In the genomic region with DNA sequence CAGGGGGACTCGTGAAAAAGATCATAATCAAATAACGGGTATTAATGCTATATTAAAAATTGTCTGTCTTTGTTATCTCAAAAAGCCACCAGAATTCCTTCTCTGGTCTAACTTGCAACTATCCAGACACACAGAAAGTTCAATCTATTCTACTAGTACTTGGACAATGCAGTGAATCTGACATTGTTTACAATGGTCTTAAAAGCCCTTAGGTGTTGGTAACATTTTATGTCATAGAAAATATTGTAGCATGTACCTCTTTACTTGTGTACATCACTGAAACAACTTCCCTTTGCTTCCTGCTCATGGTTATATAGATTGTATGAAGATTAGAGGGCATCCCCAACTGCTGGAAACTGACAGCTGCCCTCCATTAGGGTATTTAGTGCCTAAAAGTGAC, we compare ENCODE assay signal across 12 cellular contexts.
DNase-seq lines count a peak whose midpoint lies in the region; ATAC-seq and FAIRE-seq lines count a peak whose summit lies in the region.
"Had no signal": no experiment of that assay in that cellular context is flagged by ENCODE, and none has a peak within 500 bp of the region (broad histone marks: within the 10 kb centered on the region; RNA-seq: fewer than 3 reads in every experiment).

No MANE protein-coding gene starts in this region.

- DNase-seq in activated naive CD4-positive, alpha-beta T cell treated with anti-CD3 and anti-CD28 coated beads, Interleukin-2, amount 10 ng/mL, durations not matched to agents 7 days and 5 days, result no peak
- DNase-seq in activated naive CD4-positive, alpha-beta T cell treated with Interleukin-2 at 50 U/mL for 16 hours, result no peak
- DNase-seq in activated T-helper 2 cell treated with anti-CD3 and anti-CD28 coated beads, Interferon-gamma antibody, Interleukin-2, Interleukin-4, amounts not matched to agents 10 μg/mL and 5 μg/mL and 100 μg/mL, durations not matched to agents 14 hours and 24 hours and 36 hours (ENCODE audit: low spot score), result no peak
- DNase-seq in stimulated activated naive CD8-positive, alpha-beta T cell treated with anti-CD3 and anti-CD28 coated beads, Interleukin-15, amount 100 ng/mL, for 72 hours, result no peak
- DNase-seq in frontal cortex (ENCODE audit: low spot score in 2 of 2) (no peak), NCI-H774 (lab: John Stamatoyannopoulos, UW) (no peak), GM19240 (ENCODE audit: insufficient read length, low spot score) (no peak)
- DNase-seq: DMS79 treated with DMSO at 0.1 percent for 48 hours, left lung, psoas muscle had no signal

- peak overlapping the region; percentile 64 for H3K4me3 Mint-ChIP-seq in activated naive CD4-positive, alpha-beta T cell treated with anti-CD3 and anti-CD28 coated beads, Interleukin-2, amount 10 ng/mL, durations not matched to agents 7 days and 5 days
- H3K4me3 Mint-ChIP-seq in activated T-helper 2 cell treated with anti-CD3 and anti-CD28 coated beads, Interferon-gamma antibody, Interleukin-2, Interleukin-4, amounts not matched to agents 10 μg/mL and 5 μg/mL and 100 μg/mL, durations not matched to agents 14 hours and 24 hours and 36 hours (ENCODE audit: low read depth), result peak overlapping the region; percentile 62
- peak overlapping the region; percentile 67 to 73 for H3K4me3 Mint-ChIP-seq in stimulated activated naive CD8-positive, alpha-beta T cell treated with anti-CD3 and anti-CD28 coated beads, Interleukin-15, amount 100 ng/mL, for 72 hours
- H3K4me3 Mint-ChIP-seq: dendritic cell treated with granulocyte-macrophage colony-stimulating factor and Interleukin-4, amounts not matched to agents 40 ng/mL and 50 ng/mL, for 4 days had no signal

- H3K27ac Mint-ChIP-seq in activated naive CD4-positive, alpha-beta T cell treated with anti-CD3 and anti-CD28 coated beads, Interleukin-2, amount 10 ng/mL, durations not matched to agents 7 days and 5 days, result peak overlapping the region; percentile 90
- H3K27ac Mint-ChIP-seq in activated T-helper 2 cell treated with anti-CD3 and anti-CD28 coated beads, Interferon-gamma antibody, Interleukin-2, Interleukin-4, amounts not matched to agents 10 μg/mL and 5 μg/mL and 100 μg/mL, durations not matched to agents 14 hours and 24 hours and 36 hours, result peak overlapping the region; percentile 64
- peak overlapping the region in 1 of 2 donors; percentile 27 for H3K27ac Mint-ChIP-seq in stimulated activated naive CD8-positive, alpha-beta T cell treated with anti-CD3 and anti-CD28 coated beads, Interleukin-15, amount 100 ng/mL, for 72 hours
- H3K27ac Mint-ChIP-seq: dendritic cell treated with granulocyte-macrophage colony-stimulating factor and Interleukin-4, amounts not matched to agents 40 ng/mL and 50 ng/mL, for 4 days had no signal

- peaks cover 6% of the 10 kb centered on the region for H3K9me3 Mint-ChIP-seq in activated naive CD4-positive, alpha-beta T cell treated with anti-CD3 and anti-CD28 coated beads, Interleukin-2, amount 10 ng/mL, durations not matched to agents 7 days and 5 days
- H3K9me3 Mint-ChIP-seq in activated T-helper 2 cell treated with anti-CD3 and anti-CD28 coated beads, Interferon-gamma antibody, Interleukin-2, Interleukin-4, amounts not matched to agents 10 μg/mL and 5 μg/mL and 100 μg/mL, durations not matched to agents 14 hours and 24 hours and 36 hours, result peaks cover 8% of the 10 kb centered on the region
- no peaks in the 10 kb centered on the region for H3K9me3 Mint-ChIP-seq in stimulated activated naive CD8-positive, alpha-beta T cell treated with anti-CD3 and anti-CD28 coated beads, Interleukin-15, amount 100 ng/mL, for 72 hours
- H3K9me3 Mint-ChIP-seq: dendritic cell treated with granulocyte-macrophage colony-stimulating factor and Interleukin-4, amounts not matched to agents 40 ng/mL and 50 ng/mL, for 4 days had no signal

- peaks cover 33% of the 10 kb centered on the region for H3K27me3 Mint-ChIP-seq in activated naive CD4-positive, alpha-beta T cell treated with anti-CD3 and anti-CD28 coated beads, Interleukin-2, amount 10 ng/mL, durations not matched to agents 7 days and 5 days
- peaks cover 9% of the 10 kb centered on the region for H3K27me3 Mint-ChIP-seq in activated T-helper 2 cell treated with anti-CD3 and anti-CD28 coated beads, Interferon-gamma antibody, Interleukin-2, Interleukin-4, amounts not matched to agents 10 μg/mL and 5 μg/mL and 100 μg/mL, durations not matched to agents 14 hours and 24 hours and 36 hours (ENCODE audit: low read depth)
- H3K27me3 Mint-ChIP-seq in stimulated activated naive CD8-positive, alpha-beta T cell treated with anti-CD3 and anti-CD28 coated beads, Interleukin-15, amount 100 ng/mL, for 72 hours, result peaks cover 29% of the 10 kb centered on the region
- H3K27me3 Mint-ChIP-seq: dendritic cell treated with granulocyte-macrophage colony-stimulating factor and Interleukin-4, amounts not matched to agents 40 ng/mL and 50 ng/mL, for 4 days had no signal

- peak; percentile 1 for ATAC-seq in HG03432 (IDR thresholded peaks at IDR 0.05; ENCODE audit: unreplicated experiment)
- peak; percentile 21 for ATAC-seq in stimulated activated naive CD8-positive, alpha-beta T cell treated with anti-CD3 and anti-CD28 coated beads, Interleukin-15, amount 100 ng/mL, for 72 hours
- ATAC-seq: left lung, psoas muscle had no signal

- peaks cover 55% of the 10 kb centered on the region for H3K4me1 Mint-ChIP-seq in activated naive CD4-positive, alpha-beta T cell treated with anti-CD3 and anti-CD28 coated beads, Interleukin-2, amount 10 ng/mL, durations not matched to agents 7 days and 5 days
- peaks cover 51% of the 10 kb centered on the region for H3K4me1 Mint-ChIP-seq in activated T-helper 2 cell treated with anti-CD3 and anti-CD28 coated beads, Interferon-gamma antibody, Interleukin-2, Interleukin-4, amounts not matched to agents 10 μg/mL and 5 μg/mL and 100 μg/mL, durations not matched to agents 14 hours and 24 hours and 36 hours (ENCODE audit: low read depth)
- H3K4me1 Mint-ChIP-seq in stimulated activated naive CD8-positive, alpha-beta T cell treated with anti-CD3 and anti-CD28 coated beads, Interleukin-15, amount 100 ng/mL, for 72 hours, result peaks cover 47% of the 10 kb centered on the region

- intact Hi-C loops in activated T-helper 2 cell treated with anti-CD3 and anti-CD28 coated beads, Interferon-gamma antibody, Interleukin-2, Interleukin-4, amounts not matched to agents 10 μg/mL and 5 μg/mL and 100 μg/mL, durations not matched to agents 14 hours and 24 hours and 36 hours (cut with micrococcal nuclease), result loop anchor here (1.0 to 10.0 kb wide), 13 partner anchors 18 to 1564 kb away; partner anchors contain the start of genes PPP3CA and SLC39A8

- CTCF ChIA-PET in activated naive CD4-positive, alpha-beta T cell treated with anti-CD3 and anti-CD28 coated beads, Interleukin-2, amount 10 ng/mL, durations not matched to agents 7 days and 5 days (lab: Charles Lee), result interaction anchor here (0.9 to 1.4 kb wide), 2 partner anchors 91 to 249 kb away, joined by 3 read pairs; no protein-coding TSS in a partner anchor

- peaks cover 21% of the 10 kb centered on the region for H3K36me3 Mint-ChIP-seq in activated naive CD4-positive, alpha-beta T cell treated with anti-CD3 and anti-CD28 coated beads, Interleukin-2, amount 10 ng/mL, durations not matched to agents 7 days and 5 days
- H3K36me3 Mint-ChIP-seq in activated T-helper 2 cell treated with anti-CD3 and anti-CD28 coated beads, Interferon-gamma antibody, Interleukin-2, Interleukin-4, amounts not matched to agents 10 μg/mL and 5 μg/mL and 100 μg/mL, durations not matched to agents 14 hours and 24 hours and 36 hours (ENCODE audit: low read depth), result peaks cover 6% of the 10 kb centered on the region

- FAIRE-seq in frontal cortex (lab: Jason Lieb, UNC), result no peak
